ENCODE assay signal across 19 cellular contexts in the genomic region with DNA sequence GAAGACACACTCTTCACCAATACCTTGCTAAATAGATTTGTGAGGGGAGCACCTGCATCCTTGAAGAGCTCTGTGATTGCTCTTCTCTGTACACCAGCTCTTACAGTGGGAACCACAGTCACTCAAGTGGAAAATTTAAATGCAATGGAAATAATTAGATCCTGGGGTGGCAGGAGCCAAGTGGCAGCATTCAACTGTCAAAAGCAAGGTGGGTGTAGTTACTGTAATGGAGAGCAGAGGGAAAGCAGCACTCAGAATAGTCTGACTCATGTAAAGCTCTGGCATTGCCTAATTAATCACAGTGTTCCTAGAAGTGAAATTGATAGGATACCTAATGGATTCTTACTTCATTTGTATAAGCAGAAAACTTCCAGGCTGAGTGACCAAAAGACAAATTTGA.
DNase-seq lines count a peak whose midpoint lies in the region; ATAC-seq lines count a peak whose summit lies in the region.
"Had no signal": no experiment of that assay in that cellular context is flagged by ENCODE, and none has a peak within 500 bp of the region (broad histone marks: within the 10 kb centered on the region; RNA-seq: fewer than 3 reads in every experiment).

No MANE protein-coding gene starts in this region.

- H3K36me3 ChIP-seq in adipocyte (ENCODE audit: control insufficient read depth, insufficient read depth, low read length, severe bottlenecking) (no peaks in the 10 kb centered on the region), trophoblast cell (ENCODE audit: control insufficient read depth in 1 of 2, insufficient read depth in 2 of 2, low read length in 2 of 2) (no peaks in the 10 kb centered on the region)
- H3K36me3 ChIP-seq: prostate gland had no signal

- no peak for ATAC-seq in GM21526 (IDR thresholded peaks at IDR 0.05; ENCODE audit: low FRiP score, unreplicated experiment)
- ATAC-seq: activated CD4-positive, CD25-positive, alpha-beta regulatory T cell treated with anti-CD3 and anti-CD28 coated beads, Interleukin-2, amount 50 U/mL, for 24 hours; activated CD8-positive, alpha-beta memory T cell treated with anti-CD3 and anti-CD28 coated beads, Interleukin-2, amount 10 ng/mL, durations not matched to agents 7 days and 5 days; CD8-positive, alpha-beta T cell; natural killer cell had no signal

- H4K91ac ChIP-seq in trophoblast cell (ENCODE audit: low read depth, low read length) = peak overlapping the region; percentile 29

- H2BK12ac ChIP-seq in trophoblast cell (ENCODE audit: low read length) = no peak overlapping the region

- no peak overlapping the region for H2AK5ac ChIP-seq in trophoblast cell (ENCODE audit: low read length)

- no peak overlapping the region for H3K14ac ChIP-seq in trophoblast cell (ENCODE audit: low read length)

- H3K27ac ChIP-seq in trophoblast cell (ENCODE audit: low read depth, low read length) = no peak overlapping the region
- H3K27ac ChIP-seq: 22Rv1, prostate gland, RWPE1 had no signal

- H3K9me3 ChIP-seq in adipocyte (ENCODE audit: control insufficient read depth, low read length) (no peaks in the 10 kb centered on the region), trophoblast cell (ENCODE audit: insufficient read depth, low read depth, low read length) (peaks cover 2% of the 10 kb centered on the region)
- H3K9me3 ChIP-seq: prostate gland had no signal

- no peak overlapping the region for H4K8ac ChIP-seq in trophoblast cell (ENCODE audit: low read depth, low read length)

- H3K4me2 ChIP-seq in trophoblast cell (ENCODE audit: low read length) = no peak overlapping the region

- no peaks in the 10 kb centered on the region for H3K27me3 ChIP-seq in adipocyte (replicated peaks; ENCODE audit: control insufficient read depth, insufficient read depth, low read length)
- no peaks in the 10 kb centered on the region for H3K27me3 ChIP-seq in trophoblast cell (ENCODE audit: insufficient read depth, low read length)

- no peak overlapping the region for H3K4me3 ChIP-seq in adipocyte (ENCODE audit: low read length)
- H3K4me3 ChIP-seq in trophoblast cell (ENCODE audit: low read depth, low read length) = no peak overlapping the region
- H3K4me3 ChIP-seq: prostate gland had no signal

- H3K4ac ChIP-seq in trophoblast cell (ENCODE audit: low read depth, low read length) = no peak overlapping the region

- peak; percentile 1 for DNase-seq in DMS 273 (lab: John Stamatoyannopoulos, UW; ENCODE audit: unreplicated experiment)
- no peak for DNase-seq in DMS 273 treated with DMSO at 0.1 percent for 48 hours (lab: John Stamatoyannopoulos, UW)
- peak; percentile 34 for DNase-seq in NCI-H2107 (lab: John Stamatoyannopoulos, UW)
- peak; percentile 32 for DNase-seq in adipocyte (ENCODE audit: low read depth)
- DNase-seq in trophoblast cell = no peak
- DNase-seq in DMS53 treated with DMSO at 0.1 percent for 48 hours (lab: John Stamatoyannopoulos, UW; ENCODE audit: unreplicated experiment) = no peak
- DNase-seq in germinal center (ENCODE audit: low spot score) = no peak
- DNase-seq: activated CD8-positive, alpha-beta memory T cell treated with anti-CD3 and anti-CD28 coated beads, Interleukin-2, amount 10 ng/mL, durations not matched to agents 7 days and 5 days; CD8-positive, alpha-beta T cell; Kasumi-1; natural killer cell; NCI-H510A treated with DMSO at 0.1 percent for 48 hours; stimulated activated CD4-positive, alpha-beta T cell treated with anti-CD3 and anti-CD28 coated beads, Interleukin-15, amount 100 ng/mL, for 24 hours; T-helper 2 cell had no signal

- H3K4me1 ChIP-seq in adipocyte (ENCODE audit: control insufficient read depth, insufficient read depth, low read length) (no peaks in the 10 kb centered on the region), trophoblast cell (ENCODE audit: control insufficient read depth in 1 of 2, insufficient read depth in 2 of 2, low read length in 2 of 2) (peaks cover 0 to 10% of the 10 kb centered on the region in 2 experiments)
- H3K4me1 ChIP-seq: prostate gland had no signal

- no peaks in the 10 kb centered on the region for H3K79me2 ChIP-seq in trophoblast cell (ENCODE audit: control insufficient read depth, insufficient read depth, low read length, poor library complexity)

- no peak overlapping the region for H2BK5ac ChIP-seq in trophoblast cell (ENCODE audit: low read depth, low read length, poor library complexity)

- no peak overlapping the region for H3K18ac ChIP-seq in trophoblast cell (ENCODE audit: low read length)

- H3K79me1 ChIP-seq in trophoblast cell (ENCODE audit: low read length) = no peaks in the 10 kb centered on the region

- no peak overlapping the region for H2BK120ac ChIP-seq in trophoblast cell (ENCODE audit: insufficient read depth, low read length, poor library complexity)

- no peak overlapping the region for H4K12ac ChIP-seq in trophoblast cell (ENCODE audit: low read depth, low read length)

- H2AFZ ChIP-seq in trophoblast cell (ENCODE audit: insufficient read depth, low read length, poor library complexity) = no peak overlapping the region

- no peak overlapping the region for H3K23ac ChIP-seq in trophoblast cell (ENCODE audit: low read length)

- H3K9ac ChIP-seq in adipocyte (ENCODE audit: low read length) (no peak overlapping the region), trophoblast cell (ENCODE audit: low read length) (no peak overlapping the region)

Comparison
In these comparisons a context has a peak if more than half of its experiments do, and no peak if none do; other contexts are left out.
1. DNase-seq: peak in DMS 273 (single experiment), NCI-H2107 (single experiment) and adipocyte (single experiment); none in DMS 273 treated with DMSO at 0.1 percent for 48 hours (single experiment), trophoblast cell (0 of 2), DMS53 treated with DMSO at 0.1 percent for 48 hours (single experiment) and germinal center (single experiment).